ENCODE assay signal across 24 cellular contexts in genomic region chr14:84965279-84965678, GRCh38.
"Had no signal": no experiment of that assay in that cellular context is flagged by ENCODE, and none has a peak within 500 bp of the region (broad histone marks: within the 10 kb centered on the region; RNA-seq: fewer than 3 reads in every experiment).

No MANE protein-coding gene starts in this region.

- H3K27ac Mint-ChIP-seq: mesothelial cell of epicardium had no signal

- DNase-seq: dermis blood vessel endothelial cell; dorsolateral prefrontal cortex; effector CD4-positive, alpha-beta T cell; effector memory CD4-positive, alpha-beta T cell; erythroblast; esophagus squamous epithelium; foreskin fibroblast; foreskin melanocyte; gastrocnemius medialis; glutamatergic neuron; head of caudate nucleus; heart right ventricle; hippocampal formation; left cardiac atrium; left lung; left ventricle myocardium superior; lower lobe of right lung; mesenchymal stem cell had no signal

- H3K27ac ChIP-seq: coronary artery, dorsolateral prefrontal cortex, epithelial cell of prostate, esophagus squamous epithelium, gastrocnemius medialis, heart right ventricle, left lung, lower lobe of right lung had no signal

- H3K36me3 Mint-ChIP-seq: mesothelial cell of epicardium had no signal

- H3K36me3 ChIP-seq: esophagus squamous epithelium, gastrocnemius medialis, heart right ventricle, left lung, lower lobe of right lung had no signal

- ATAC-seq: esophagus mucosa, gastrocnemius medialis, heart right ventricle, left cardiac atrium, left lung, left ventricle myocardium superior, lower lobe of right lung had no signal

- H3K4me3 ChIP-seq: coronary artery, dorsolateral prefrontal cortex, esophagus squamous epithelium, gastrocnemius medialis, heart right ventricle, left lung, lower lobe of right lung had no signal

- H3K9me3 ChIP-seq: esophagus squamous epithelium, gastrocnemius medialis, heart right ventricle, left lung, lower lobe of right lung had no signal

- H3K4me3 Mint-ChIP-seq: mesothelial cell of epicardium had no signal

- H3K4me1 ChIP-seq: esophagus squamous epithelium, left lung, lower lobe of right lung had no signal

- H3K9me3 Mint-ChIP-seq: mesothelial cell of epicardium had no signal

- H3K27me3 ChIP-seq: esophagus squamous epithelium, gastrocnemius medialis, heart right ventricle, left lung had no signal

- FAIRE-seq: islet of Langerhans, keratinocyte had no signal
